12 cellular contexts compared by ENCODE assay signal in the genomic region with DNA sequence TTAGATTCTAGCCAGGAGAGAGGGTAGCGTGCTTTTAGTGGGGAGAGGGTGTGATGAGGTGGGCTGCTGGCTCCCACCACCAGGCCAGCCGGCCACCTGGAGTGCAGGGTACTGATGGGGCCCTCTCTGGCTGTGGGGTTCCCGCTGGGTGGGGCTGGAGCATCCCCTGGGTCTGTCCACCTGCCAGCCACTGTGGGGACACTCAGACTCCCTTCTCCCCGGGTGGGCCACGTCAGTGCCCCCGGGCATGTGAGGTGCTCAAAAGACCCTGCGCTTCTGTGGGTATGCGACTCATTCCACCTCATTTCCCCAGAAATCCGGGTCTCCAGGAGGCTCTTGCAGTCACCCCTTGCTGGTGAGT. TPM values are rescaled to one million over a fixed set of nuclear protein-coding genes. Genes with fewer than 3 reads are reported as not detected.
A peak's percentile ranks its signal among the peaks of the same experiment; 100 is the strongest.
DNase-seq lines count a peak whose midpoint lies in the region; ATAC-seq and TF ChIP-seq lines count a peak whose summit lies in the region.
"Had no signal": no experiment of that assay in that cellular context is flagged by ENCODE, and none has a peak within 500 bp of the region (broad histone marks: within the 10 kb centered on the region; RNA-seq: fewer than 3 reads in every experiment).

No MANE protein-coding gene starts in this region.

- dilution Hi-C loops in IMR-90 (cut with HindIII; ENCODE audit: low sequenced_read_pairs, unreplicated experiment) = no loop called here

- in situ Hi-C loops in IMR-90 (cut with MboI; ENCODE audit: low sequenced_read_pairs) = loop anchor here (25.0 kb wide), 1 partner anchor 1086 kb away; no protein-coding TSS in a partner anchor

- no peak overlapping the region for H3K27ac Mint-ChIP-seq in stimulated activated naive CD8-positive, alpha-beta T cell treated with anti-CD3 and anti-CD28 coated beads, Interleukin-15, amount 100 ng/mL, for 72 hours
- H3K27ac Mint-ChIP-seq: CD14-positive monocyte had no signal

- ATAC-seq in stimulated activated naive CD8-positive, alpha-beta T cell treated with anti-CD3 and anti-CD28 coated beads, Interleukin-15, Interleukin-2, amounts not matched to agents 100 U/mL and 50 U/mL, for 24 hours = peak; percentile 3
- no peak for ATAC-seq in stimulated activated naive CD8-positive, alpha-beta T cell treated with anti-CD3 and anti-CD28 coated beads, Interleukin-15, amount 100 ng/mL, for 72 hours
- ATAC-seq in IMR-90 (ENCODE audit: low read depth) (no peak), esophagus mucosa (peak; percentile 2), upper lobe of left lung (ENCODE audit: low FRiP score in 2 of 2) (peak; percentile 0 to 2)

- H2BK5ac ChIP-seq in IMR-90 (ENCODE audit: low read depth, low read length, poor library complexity, severe bottlenecking) = no peak overlapping the region

- CTCF ChIA-PET in IMR-90 (lab: Yijun Ruan, JAX) = interaction anchor here (0.6 to 1.9 kb wide), 7 partner anchors 10 to 573 kb away, joined by 3 to 9 read pairs (median 5); partner anchors contain the start of gene LTO1

- peaks cover 21% of the 10 kb centered on the region for H3K27me3 Mint-ChIP-seq in stimulated activated naive CD8-positive, alpha-beta T cell treated with anti-CD3 and anti-CD28 coated beads, Interleukin-15, amount 100 ng/mL, for 72 hours

- H3K4ac ChIP-seq in IMR-90 (ENCODE audit: low read depth, low read length) = no peak overlapping the region

- POLR2A ChIA-PET in IMR-90 (lab: Charles Lee; ENCODE audit: unreplicated experiment) = no interaction called here

- H3K9me1 ChIP-seq in IMR-90 (ENCODE audit: insufficient read depth, low read length) = no peaks in the 10 kb centered on the region

- H2AK9ac ChIP-seq in IMR-90 (replicated peaks; ENCODE audit: low read depth, low read length, poor library complexity) = peak overlapping the region; percentile 63

- H3K4me1 Mint-ChIP-seq in stimulated activated naive CD8-positive, alpha-beta T cell treated with anti-CD3 and anti-CD28 coated beads, Interleukin-15, amount 100 ng/mL, for 72 hours = peaks cover 20% of the 10 kb centered on the region

- peak overlapping the region; percentile 81 for H2AFZ ChIP-seq in IMR-90 (replicated peaks; ENCODE audit: low read length, poor library complexity)

- H4K8ac ChIP-seq in IMR-90 (ENCODE audit: low read depth in 2 of 2, low read length in 2 of 2) = no peak overlapping the region

- H3K36me3 ChIP-seq in IMR-90 (ENCODE audit: control insufficient read depth, insufficient read depth, low read length) = no peaks in the 10 kb centered on the region
- no peaks in the 10 kb centered on the region for H3K36me3 ChIP-seq in upper lobe of left lung
- H3K36me3 ChIP-seq in ovary = no peaks in the 10 kb centered on the region
- no peaks in the 10 kb centered on the region for H3K36me3 ChIP-seq in tibial nerve
- H3K36me3 ChIP-seq: SJCRH30 had no signal

- H3K27me3 ChIP-seq in IMR-90 (ENCODE audit: control insufficient read depth, insufficient read depth, low read length) (no peaks in the 10 kb centered on the region), upper lobe of left lung (no peaks in the 10 kb centered on the region), ovary (no peaks in the 10 kb centered on the region), tibial nerve (no peaks in the 10 kb centered on the region)
- H3K27me3 ChIP-seq: SJCRH30 had no signal

- H4K20me1 ChIP-seq in IMR-90 (ENCODE audit: insufficient read depth, low read length) = peaks cover 7% of the 10 kb centered on the region

- TF ChIP-seq EP300 in upper lobe of left lung (IDR thresholded peaks at IDR 0.05) = no peak
- no peak for TF ChIP-seq EP300 in ovary (IDR thresholded peaks at IDR 0.05)
- TF ChIP-seq EP300 in tibial nerve (IDR thresholded peaks at IDR 0.05) = no peak

- no peak overlapping the region for H3K4me3 ChIP-seq in IMR-90 (ENCODE audit: insufficient read depth, low read depth, low read length)
- H3K4me3 ChIP-seq in upper lobe of left lung = no peak overlapping the region
- H3K4me3 ChIP-seq in ovary = no peak overlapping the region
- no peak overlapping the region for H3K4me3 ChIP-seq in tibial nerve
- H3K4me3 ChIP-seq: SJCRH30 had no signal

- H2BK20ac ChIP-seq in IMR-90 (ENCODE audit: low read depth, low read length) = no peak overlapping the region

- no peak overlapping the region for H3K56ac ChIP-seq in IMR-90 (ENCODE audit: extremely low read depth, insufficient read depth, low read length)

- H2BK120ac ChIP-seq in IMR-90 (ENCODE audit: low read depth, low read length) = no peak overlapping the region

- peaks cover 3% of the 10 kb centered on the region; the same call in 1 of the 2 replicates for H3K4me1 ChIP-seq in IMR-90 (ENCODE audit: control insufficient read depth, insufficient read depth, low read length)
- peaks cover 19 to 24% (median 21%) of the 10 kb centered on the region in 4 donors for H3K4me1 ChIP-seq in upper lobe of left lung
- H3K4me1 ChIP-seq in ovary (ENCODE audit: insufficient read depth) = peaks cover 3% of the 10 kb centered on the region
- peaks cover 0 to 12% (median 0%) of the 10 kb centered on the region in 4 donors for H3K4me1 ChIP-seq in tibial nerve

- H2BK15ac ChIP-seq in IMR-90 (ENCODE audit: low read depth, low read length) = no peak overlapping the region

- H3K14ac ChIP-seq in IMR-90 (replicated peaks; ENCODE audit: low read depth, low read length) = no peak overlapping the region

- H4K5ac ChIP-seq in IMR-90 (ENCODE audit: low read depth, low read length) = no peak overlapping the region

- H3K9me3 ChIP-seq in IMR-90 (ENCODE audit: control insufficient read depth, insufficient read depth, low read length) (no peaks in the 10 kb centered on the region), upper lobe of left lung (no peaks in the 10 kb centered on the region), ovary (no peaks in the 10 kb centered on the region), tibial nerve (no peaks in the 10 kb centered on the region)
- H3K9me3 ChIP-seq: SJCRH30 had no signal

- no peak for DNase-seq in stimulated activated naive CD8-positive, alpha-beta T cell treated with anti-CD3 and anti-CD28 coated beads, Interleukin-15, Interleukin-2, amounts not matched to agents 100 U/mL and 50 U/mL, for 24 hours
- DNase-seq in stimulated activated naive CD8-positive, alpha-beta T cell treated with anti-CD3 and anti-CD28 coated beads, Interleukin-15, amount 100 ng/mL, for 72 hours = no peak
- no peak for DNase-seq in IMR-90
- peak in 1 of 2 donors; percentile 56 for DNase-seq in upper lobe of left lung
- DNase-seq in ovary = no peak
- no peak for DNase-seq in activated CD8-positive, alpha-beta memory T cell treated with anti-CD3 and anti-CD28 coated beads for 24 hours
- DNase-seq in tibial nerve (ENCODE audit: low spot score in 2 of 2) = no peak
- DNase-seq: NCI-H2107 had no signal

- no peak overlapping the region for H3K18ac ChIP-seq in IMR-90 (ENCODE audit: low read depth, low read length)

- H3K9me3 Mint-ChIP-seq in stimulated activated naive CD8-positive, alpha-beta T cell treated with anti-CD3 and anti-CD28 coated beads, Interleukin-15, amount 100 ng/mL, for 72 hours = no peaks in the 10 kb centered on the region

- H3K79me1 ChIP-seq in IMR-90 (ENCODE audit: low read depth in 1 of 2, low read length in 2 of 2) = no peaks in the 10 kb centered on the region

- no peak overlapping the region for H3K4me2 ChIP-seq in IMR-90 (ENCODE audit: low read depth, low read length)
- H3K4me2 ChIP-seq: KMS-11 had no signal

- intact Hi-C loops in IMR-90 (cut with micrococcal nuclease) (loop anchor here (1.0 to 5.0 kb wide), 6 partner anchors 139 to 569 kb away; no protein-coding TSS in a partner anchor), ovary (cut with DNase I) (loop anchor here in 3 of 4 donors (5.0 to 10.0 kb wide), 2 partner anchors 541 to 543 kb away; partner anchors contain the start of gene CCND1 (in 3 of the 3))

- H3K23ac ChIP-seq in IMR-90 (ENCODE audit: low read depth, low read length) = no peak overlapping the region

- no peak overlapping the region for H2AK5ac ChIP-seq in IMR-90 (ENCODE audit: low read depth, low read length)

- H3K4me3 Mint-ChIP-seq in stimulated activated naive CD8-positive, alpha-beta T cell treated with anti-CD3 and anti-CD28 coated beads, Interleukin-15, amount 100 ng/mL, for 72 hours = no peak overlapping the region
- H3K4me3 Mint-ChIP-seq: CD14-positive monocyte had no signal

- no peak overlapping the region for H3K9ac ChIP-seq in IMR-90 (ENCODE audit: low read depth, low read length)
- H3K9ac ChIP-seq: KMS-11 had no signal

- no TSS peak for BruUV-seq in IMR-90 (replicated peaks; lab: Mats Ljungman, UMichigan)

- TF ChIP-seq CTCF in IMR-90 (conservative IDR thresholded peaks at IDR 0.05; ENCODE audit: low read depth, low read length) (no peak), upper lobe of left lung (IDR thresholded peaks at IDR 0.05) (no peak), ovary (IDR thresholded peaks at IDR 0.05) (no peak), tibial nerve (IDR thresholded peaks at IDR 0.05) (no peak)

- H4K91ac ChIP-seq in IMR-90 (ENCODE audit: insufficient read depth, low read depth, low read length) = no peak overlapping the region; the same call in 1 of the 2 replicates

- no peak overlapping the region for H3K27ac ChIP-seq in IMR-90 (ENCODE audit: insufficient read depth, low read length)
- no peak overlapping the region for H3K27ac ChIP-seq in upper lobe of left lung
- H3K27ac ChIP-seq in ovary = no peak overlapping the region
- H3K27ac ChIP-seq in tibial nerve = peak overlapping the region in 1 of 4 donors; percentile 21
- H3K27ac ChIP-seq: KMS-11, SJCRH30 had no signal

- no peak for TF ChIP-seq RAD21 in IMR-90 (IDR thresholded peaks at IDR 0.05; ENCODE audit: low read length)

- WGBS in IMR-90 (ENCODE audit: extremely low coverage in 2 of 2, insufficient read length in 1 of 2), 2 experiments = 20% methylated on average over 1 of the region's 9 CpGs; no CpG with 5 or more reads in 1 of the 2 experiments
- 56 to 75% methylated on average over 4 to 9 of the region's 9 CpGs for WGBS in upper lobe of left lung, 2 donors
- 55 to 75% (median 69%) methylated on average over 7 to 9 of the region's 9 CpGs for WGBS in ovary, 3 donors
- WGBS in tibial nerve, 2 donors = 58 to 69% methylated on average over 6 to 9 of the region's 9 CpGs

- no peak for TF ChIP-seq POLR2A in IMR-90 (IDR thresholded peaks at IDR 0.05; ENCODE audit: low read depth, low read length)
- TF ChIP-seq POLR2A in upper lobe of left lung (IDR thresholded peaks at IDR 0.05) = no peak
- TF ChIP-seq POLR2A in ovary (IDR thresholded peaks at IDR 0.05) = no peak
- TF ChIP-seq POLR2A in tibial nerve (IDR thresholded peaks at IDR 0.05) = no peak

RNA-seq across cellular contexts. Expression of gene TPCN2, which starts 53.0 kb away (rescaled TPM):
- total RNA-seq in IMR-90 (2012; rRNA removed) = 3.1 and 3.4 TPM in 2 replicates
- 6.9 and 8.0 TPM in 2 replicates for polyA plus RNA-seq in IMR-90 (2012; rRNA removed)
- 5.9 and 7.4 TPM in 2 replicates for polyA plus RNA-seq in IMR-90 (2012; cell fraction: cytosol; rRNA removed)
- 41.5 and 56.5 TPM in 2 replicates for polyA plus RNA-seq in IMR-90 (2012; cell fraction: nucleus; rRNA removed; ENCODE audit: low replicate concordance)
- 6.6 TPM for total RNA-seq in esophagus mucosa
- 10 to 100 TPM; 12.5 to 61.8 (median 18.8) TPM for total RNA-seq in upper lobe of left lung
- 10 to 100 TPM; 20.2 to 35.7 (median 23.7) TPM for total RNA-seq in ovary
- 10 to 100 TPM in 1 of 2 donors, 1 to 10 TPM in 1; 6.5 to 12.4 TPM for polyA plus RNA-seq in ovary
- total RNA-seq in tibial nerve = 10 to 100 TPM; 27.1 to 36.1 (median 31.3) TPM

RNA-seq across cellular contexts. Expression of gene SMIM38, which starts 54.0 kb away (rescaled TPM):
- under 0.01 and 0.28 TPM in 2 replicates for total RNA-seq in IMR-90 (2012; rRNA removed)
- polyA plus RNA-seq in IMR-90 (2012; rRNA removed) = 0.05 and 0.07 TPM in 2 replicates
- polyA plus RNA-seq in IMR-90 (2012; cell fraction: cytosol; rRNA removed) = 0.02 and 0.03 TPM in 2 replicates
- polyA plus RNA-seq in IMR-90 (2012; cell fraction: nucleus; rRNA removed; ENCODE audit: low replicate concordance) = 0.56 and 0.64 TPM in 2 replicates
- total RNA-seq in esophagus mucosa = 0.16 TPM
- under 1 TPM in 4 of 6 donors, not detected in 2; 0.10 to 0.67 (median 0.55) TPM for total RNA-seq in upper lobe of left lung
- total RNA-seq in ovary = 1 to 10 TPM; 1.4 to 6.3 (median 3.1) TPM
- polyA plus RNA-seq in ovary = under 1 TPM; 0.43 to 0.65 TPM
- total RNA-seq in tibial nerve = 1 to 10 TPM; 3.3 to 4.6 (median 4.1) TPM
- polyA plus RNA-seq: CD14-positive monocyte had no signal

Comparison
In these comparisons a context has a peak if more than half of its experiments do, and no peak if none do; other contexts are left out.
1. ATAC-seq: peak in stimulated activated naive CD8-positive, alpha-beta T cell treated with anti-CD3 and anti-CD28 coated beads, Interleukin-15, Interleukin-2, amounts not matched to agents 100 U/mL and 50 U/mL, for 24 hours (single experiment), esophagus mucosa (single experiment) and upper lobe of left lung (2 of 2); none in stimulated activated naive CD8-positive, alpha-beta T cell treated with anti-CD3 and anti-CD28 coated beads, Interleukin-15, amount 100 ng/mL, for 72 hours (single experiment) and IMR-90 (single experiment).